7 cellular contexts compared by ENCODE assay signal in the genomic region with DNA sequence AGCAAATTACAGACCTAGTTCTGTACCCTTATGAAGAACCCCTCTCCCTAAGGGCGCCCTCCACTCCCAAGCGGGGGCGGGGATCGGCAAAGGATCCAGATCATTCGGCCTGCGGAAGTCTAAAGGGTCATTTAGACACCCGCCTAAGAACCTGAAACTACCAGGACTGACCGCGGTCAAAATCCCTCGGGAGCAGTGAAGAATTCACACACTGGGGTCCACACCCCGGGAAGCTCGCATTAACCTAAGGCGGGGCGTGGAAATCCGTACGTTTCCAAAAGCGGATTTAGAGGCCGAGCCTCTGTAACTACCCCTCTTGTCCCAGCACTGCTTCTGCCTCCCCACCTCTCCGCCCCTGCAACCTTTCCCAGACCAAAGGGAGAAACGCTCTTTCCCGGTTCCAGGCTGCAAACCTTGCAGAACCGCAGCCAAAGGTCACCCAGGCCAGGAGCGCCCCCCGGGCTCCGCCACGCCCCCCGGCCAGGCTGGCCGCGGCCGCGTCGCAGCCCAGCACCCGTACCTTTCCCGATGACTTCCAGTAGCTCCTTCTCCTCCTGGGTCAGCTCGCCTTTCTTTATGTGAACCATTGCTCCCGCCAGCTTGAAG. TPM values are rescaled to one million over a fixed set of nuclear protein-coding genes. Genes with fewer than 3 reads are reported as not detected.
DNase-seq lines count a peak whose midpoint lies in the region; ATAC-seq and TF ChIP-seq lines count a peak whose summit lies in the region.

No MANE protein-coding gene starts in this region.

- no peak for TF ChIP-seq CTCF in WI38 (IDR thresholded peaks at IDR 0.05; ENCODE audit: low read depth, low read length)

- no peak overlapping the region for H4K91ac ChIP-seq in neuronal stem cell (ENCODE audit: low read depth, low read length, poor library complexity)

- H3K4ac ChIP-seq in neuronal stem cell (ENCODE audit: low read length), result no peak overlapping the region

- ATAC-seq in GM18502 (IDR thresholded peaks at IDR 0.05; ENCODE audit: poor library complexity, unreplicated experiment) (peak; percentile 10), HG03196 (IDR thresholded peaks at IDR 0.05; ENCODE audit: unreplicated experiment) (peak; percentile 3), GM19452 (IDR thresholded peaks at IDR 0.05; ENCODE audit: unreplicated experiment) (no peak)

- peak overlapping the region; percentile 84 for H2BK15ac ChIP-seq in neuronal stem cell (ENCODE audit: low read length)

- H3K4me2 ChIP-seq in neuronal stem cell (ENCODE audit: insufficient read depth, low read length, poor library complexity, severe bottlenecking), result peak overlapping the region; percentile 78

- H3K9ac ChIP-seq in neuronal stem cell (ENCODE audit: low read depth, low read length, poor library complexity), result peak overlapping the region; percentile 82

- H3K79me1 ChIP-seq in neuronal stem cell (ENCODE audit: low read depth, low read length), result peaks cover 5% of the 10 kb centered on the region

- peaks cover 11 to 26% of the 10 kb centered on the region in 2 donors for H3K4me1 ChIP-seq in neuronal stem cell (ENCODE audit: control insufficient read depth in 2 of 2, insufficient read depth in 1 of 2, low read depth in 1 of 2, low read length in 2 of 2)

- no peaks in the 10 kb centered on the region for H3K9me3 ChIP-seq in neuronal stem cell (replicated peaks in 1 of 2; ENCODE audit: control insufficient read depth in 2 of 2, insufficient read depth in 1 of 2, low read depth in 1 of 2, low read length in 2 of 2)

- peak overlapping the region; percentile 92 for H3K4me3 ChIP-seq in WI38 (ENCODE audit: low read depth, low read length)
- H3K4me3 ChIP-seq in neuronal stem cell (ENCODE audit: low read length in 2 of 2), result peak overlapping the region; percentile 90 to 98

- DNase-seq in fibroblast of peridontal ligament (ENCODE audit: extremely low read depth) (peak; percentile 52), neuronal stem cell (ENCODE audit: low spot score) (no peak), NAMALWA (ENCODE audit: low spot score) (no peak)

- no peak overlapping the region for H2BK120ac ChIP-seq in neuronal stem cell (ENCODE audit: low read depth, low read length)

- H3K27ac ChIP-seq in neuronal stem cell (replicated peaks; ENCODE audit: low read length), result peak overlapping the region; percentile 95

- no CpG with 5 or more reads among the region's 36 CpGs for WGBS in neuronal stem cell (ENCODE audit: extremely low coverage in 2 of 2, insufficient read length in 2 of 2, insufficient replicate concordance in 1 of 2), 2 donors

- H2BK5ac ChIP-seq in neuronal stem cell (ENCODE audit: low read length), result peak overlapping the region; percentile 93

- H2AFZ ChIP-seq in neuronal stem cell (ENCODE audit: low read length), result peak overlapping the region; percentile 96

- H3K23ac ChIP-seq in neuronal stem cell (ENCODE audit: low read depth, low read length, poor library complexity), result peak overlapping the region; percentile 61

- peak overlapping the region; percentile 73 for H3K14ac ChIP-seq in neuronal stem cell (ENCODE audit: low read length)

- no peak overlapping the region for H4K8ac ChIP-seq in neuronal stem cell (ENCODE audit: low read depth, low read length)

- H3K18ac ChIP-seq in neuronal stem cell (ENCODE audit: low read length), result peak overlapping the region; percentile 95

- H3K36me3 ChIP-seq in neuronal stem cell (replicated peaks in 1 of 2; ENCODE audit: control insufficient read depth in 2 of 2, insufficient read depth in 2 of 2, low read length in 2 of 2), result peaks cover 0 to 13% of the 10 kb centered on the region in 2 donors

- H2BK12ac ChIP-seq in neuronal stem cell (ENCODE audit: low read length), result no peak overlapping the region

- peak overlapping the region; percentile 60 for H2AK5ac ChIP-seq in neuronal stem cell (ENCODE audit: low read depth, low read length)

- H3K27me3 ChIP-seq in neuronal stem cell (ENCODE audit: control insufficient read depth in 3 of 3, insufficient read depth in 3 of 3, low read depth in 1 of 3, low read length in 3 of 3), result no peaks in the 10 kb centered on the region

RNA-seq across cellular contexts. Expression of gene ANKMY2, which starts 0.5 kb away (rescaled TPM):
- polyA plus RNA-seq in neuronal stem cell (2013, experiment 1 of 2), result 46.0 TPM
- 45.3 TPM for polyA plus RNA-seq in neuronal stem cell (2013, experiment 2 of 2)

RNA-seq across cellular contexts. Expression of gene BZW2, which starts 0.9 kb away (rescaled TPM):
- 113 TPM for polyA plus RNA-seq in neuronal stem cell (2013, experiment 1 of 2)
- polyA plus RNA-seq in neuronal stem cell (2013, experiment 2 of 2), result 113 TPM
